8 cellular contexts compared by ENCODE assay signal in genomic region chr1:27367160-27367650, GRCh38. TPM values are rescaled to one million over a fixed set of nuclear protein-coding genes. Genes with fewer than 3 reads are reported as not detected.
DNase-seq lines count a peak whose midpoint lies in the region; ATAC-seq and TF ChIP-seq lines count a peak whose summit lies in the region.

No MANE protein-coding gene starts in this region.

- H3K27me3 Mint-ChIP-seq in activated naive CD8-positive, alpha-beta T cell treated with anti-CD3 and anti-CD28 coated beads, Interleukin-2, amount 50 U/mL, for 24 hours, result no peaks in the 10 kb centered on the region
- no peaks in the 10 kb centered on the region for H3K27me3 Mint-ChIP-seq in stimulated activated memory B cell treated with anti-CD40 and anti-IgM and Interleukin-4, amounts not matched to agents 10 μg/mL and 1 μg/mL and 100 μg/mL, for 72 hours

- in situ Hi-C loops in IMR-90 (cut with MboI; ENCODE audit: low sequenced_read_pairs), result no loop called here

- H3K27ac Mint-ChIP-seq in activated naive CD8-positive, alpha-beta T cell treated with anti-CD3 and anti-CD28 coated beads, Interleukin-2, amount 50 U/mL, for 24 hours, result no peak overlapping the region
- H3K27ac Mint-ChIP-seq in stimulated activated memory B cell treated with anti-CD40 and anti-IgM and Interleukin-4, amounts not matched to agents 10 μg/mL and 1 μg/mL and 100 μg/mL, for 72 hours, result peak overlapping the region; percentile 36

- peaks cover 11% of the 10 kb centered on the region for H3K4me1 ChIP-seq in IMR-90 (ENCODE audit: control insufficient read depth, insufficient read depth, low read length)

- no peak for TF ChIP-seq CTCF in IMR-90 (conservative IDR thresholded peaks at IDR 0.05; ENCODE audit: low read depth, low read length)

- peak overlapping the region; percentile 70; the same call in 1 of the 2 replicates for H4K5ac ChIP-seq in IMR-90 (ENCODE audit: low read depth, low read length)

- dilution Hi-C loops in IMR-90 (cut with HindIII; ENCODE audit: low sequenced_read_pairs, unreplicated experiment), result no loop called here

- no peaks in the 10 kb centered on the region for H3K36me3 Mint-ChIP-seq in activated naive CD8-positive, alpha-beta T cell treated with anti-CD3 and anti-CD28 coated beads, Interleukin-2, amount 50 U/mL, for 24 hours (ENCODE audit: low read depth)
- H3K36me3 Mint-ChIP-seq in stimulated activated memory B cell treated with anti-CD40 and anti-IgM and Interleukin-4, amounts not matched to agents 10 μg/mL and 1 μg/mL and 100 μg/mL, for 72 hours, result no peaks in the 10 kb centered on the region

- H4K91ac ChIP-seq in IMR-90 (ENCODE audit: insufficient read depth, low read depth, low read length), result peak overlapping the region; percentile 79

- POLR2A ChIA-PET in IMR-90 (lab: Charles Lee; ENCODE audit: unreplicated experiment), result interaction anchor here (0.5 kb wide), 1 partner anchor 313 kb away, joined by 5 read pairs; no protein-coding TSS in a partner anchor

- no peaks in the 10 kb centered on the region for H3K27me3 ChIP-seq in IMR-90 (ENCODE audit: control insufficient read depth, insufficient read depth, low read length)

- H3K4me3 ChIP-seq in IMR-90 (ENCODE audit: insufficient read depth, low read depth, low read length) (peak overlapping the region; percentile 77), iPS-18c (ENCODE audit: insufficient read depth, low read depth, low read length) (peak overlapping the region; percentile 67)

- H3K4me2 ChIP-seq in IMR-90 (ENCODE audit: low read depth, low read length), result peak overlapping the region; percentile 98

- peaks cover 16% of the 10 kb centered on the region for H3K36me3 ChIP-seq in IMR-90 (ENCODE audit: control insufficient read depth, insufficient read depth, low read length)

- H2BK120ac ChIP-seq in IMR-90 (ENCODE audit: low read depth, low read length), result no peak overlapping the region

- H3K23ac ChIP-seq in IMR-90 (ENCODE audit: low read depth, low read length), result peak overlapping the region; percentile 86; the same call in 1 of the 2 replicates

- peaks cover 18% of the 10 kb centered on the region for H3K9me1 ChIP-seq in IMR-90 (ENCODE audit: insufficient read depth, low read length)

- H2AK5ac ChIP-seq in IMR-90 (ENCODE audit: low read depth, low read length), result peak overlapping the region; percentile 70

- H3K9ac ChIP-seq in IMR-90 (ENCODE audit: low read depth, low read length), result peak overlapping the region; percentile 93

- peak overlapping the region; percentile 47 for H2BK5ac ChIP-seq in IMR-90 (ENCODE audit: low read depth, low read length, poor library complexity, severe bottlenecking)

- H4K20me1 ChIP-seq in IMR-90 (ENCODE audit: insufficient read depth, low read length), result peaks cover 2% of the 10 kb centered on the region; the same call in 1 of the 2 replicates

- 10% methylated on average over 2 of the region's 8 CpGs; no CpG with 5 or more reads in 1 of the 2 experiments for WGBS in IMR-90 (ENCODE audit: extremely low coverage in 2 of 2, insufficient read length in 1 of 2), 2 experiments

- no peak overlapping the region for H2BK20ac ChIP-seq in IMR-90 (ENCODE audit: low read depth, low read length)

- intact Hi-C loops in IMR-90 (cut with micrococcal nuclease), result loop anchor here (2.0 kb wide), 1 partner anchor 66 kb away; no protein-coding TSS in a partner anchor

- no peaks in the 10 kb centered on the region for H3K9me3 ChIP-seq in IMR-90 (ENCODE audit: control insufficient read depth, insufficient read depth, low read length)
- H3K9me3 ChIP-seq in iPS-18c (ENCODE audit: control insufficient read depth, insufficient read depth, low read length), result no peaks in the 10 kb centered on the region

- peak overlapping the region; percentile 99 for H2AFZ ChIP-seq in IMR-90 (replicated peaks; ENCODE audit: low read length, poor library complexity)

- peaks cover 6 to 24% of the 10 kb centered on the region in 2 experiments; a peak in 3 of 4 replicates for H3K79me1 ChIP-seq in IMR-90 (ENCODE audit: low read depth in 1 of 2, low read length in 2 of 2)

- ATAC-seq in IMR-90 (ENCODE audit: low read depth), result no peak
- ATAC-seq in activated naive CD8-positive, alpha-beta T cell treated with anti-CD3 and anti-CD28 coated beads, Interleukin-2, amount 50 U/mL, for 24 hours, result no peak
- no peak for ATAC-seq in stimulated activated memory B cell treated with anti-CD40 and anti-IgM and Interleukin-4, amounts not matched to agents 10 μg/mL and 1 μg/mL and 100 μg/mL, for 72 hours

- CTCF ChIA-PET in IMR-90 (lab: Yijun Ruan, JAX), result interaction anchor here (0.8 to 2.3 kb wide), 7 partner anchors 10 to 71 kb away, joined by 3 to 9 read pairs (median 6); no protein-coding TSS in a partner anchor

- TF ChIP-seq RAD21 in IMR-90 (IDR thresholded peaks at IDR 0.05; ENCODE audit: low read length), result no peak

- no peak for DNase-seq in IMR-90
- no peak for DNase-seq in activated naive CD8-positive, alpha-beta T cell treated with anti-CD3 and anti-CD28 coated beads, Interleukin-2, amount 50 U/mL, for 24 hours
- no peak for DNase-seq in medulla oblongata (ENCODE audit: extremely low spot score)
- DNase-seq in GM03348 (ENCODE audit: low spot score), result no peak
- no peak for DNase-seq in OCI-M2 (lab: John Stamatoyannopoulos, UW; ENCODE audit: unreplicated experiment)
- no peak for DNase-seq in NCI-H187 (lab: John Stamatoyannopoulos, UW)

- no peak overlapping the region for H2BK15ac ChIP-seq in IMR-90 (ENCODE audit: low read depth, low read length)

- TF ChIP-seq POLR2A in IMR-90 (IDR thresholded peaks at IDR 0.05; ENCODE audit: low read depth, low read length), result no peak

- no peaks in the 10 kb centered on the region for H3K9me3 Mint-ChIP-seq in activated naive CD8-positive, alpha-beta T cell treated with anti-CD3 and anti-CD28 coated beads, Interleukin-2, amount 50 U/mL, for 24 hours
- no peaks in the 10 kb centered on the region for H3K9me3 Mint-ChIP-seq in stimulated activated memory B cell treated with anti-CD40 and anti-IgM and Interleukin-4, amounts not matched to agents 10 μg/mL and 1 μg/mL and 100 μg/mL, for 72 hours

- H2AK9ac ChIP-seq in IMR-90 (replicated peaks; ENCODE audit: low read depth, low read length, poor library complexity), result peak overlapping the region; percentile 83

- peak overlapping the region; percentile 94 for H3K27ac ChIP-seq in IMR-90 (ENCODE audit: insufficient read depth, low read length)

- H4K8ac ChIP-seq in IMR-90 (ENCODE audit: low read depth in 2 of 2, low read length in 2 of 2), result peak overlapping the region; percentile 71 to 93

- BruUV-seq in IMR-90 (replicated peaks; lab: Mats Ljungman, UMichigan), result no TSS peak

- H3K14ac ChIP-seq in IMR-90 (replicated peaks; ENCODE audit: low read depth, low read length), result peak overlapping the region; percentile 74; the same call in 1 of the 2 replicates

- H3K18ac ChIP-seq in IMR-90 (ENCODE audit: low read depth, low read length), result 0 out of 2 replicates have a peak overlapping the region, but pooled peaks have one; percentile 29

- peaks cover 31% of the 10 kb centered on the region for H3K4me1 Mint-ChIP-seq in activated naive CD8-positive, alpha-beta T cell treated with anti-CD3 and anti-CD28 coated beads, Interleukin-2, amount 50 U/mL, for 24 hours
- peaks cover 62% of the 10 kb centered on the region for H3K4me1 Mint-ChIP-seq in stimulated activated memory B cell treated with anti-CD40 and anti-IgM and Interleukin-4, amounts not matched to agents 10 μg/mL and 1 μg/mL and 100 μg/mL, for 72 hours

- peak overlapping the region; percentile 89 for H3K4ac ChIP-seq in IMR-90 (ENCODE audit: low read depth, low read length)

- peak overlapping the region; percentile 79; the same call in 1 of the 2 replicates for H3K56ac ChIP-seq in IMR-90 (ENCODE audit: extremely low read depth, insufficient read depth, low read length)

- H3K4me3 Mint-ChIP-seq in activated naive CD8-positive, alpha-beta T cell treated with anti-CD3 and anti-CD28 coated beads, Interleukin-2, amount 50 U/mL, for 24 hours, result peak overlapping the region; percentile 54
- peak overlapping the region; percentile 78 for H3K4me3 Mint-ChIP-seq in stimulated activated memory B cell treated with anti-CD40 and anti-IgM and Interleukin-4, amounts not matched to agents 10 μg/mL and 1 μg/mL and 100 μg/mL, for 72 hours

TF ChIP-seq in IMR-90, 13 proteins besides CTCF, POLR2A, EP300 and RAD21 (continues in another document):
- TF ChIP-seq MAZ (IDR thresholded peaks at IDR 0.05; ENCODE audit: borderline replicate concordance, low read depth, low read length) (no peak), CHD1 (IDR thresholded peaks at IDR 0.05; ENCODE audit: low read depth, low read length) (no peak), RFX5 (IDR thresholded peaks at IDR 0.05; ENCODE audit: low read depth, low read length) (no peak), BHLHE40 (IDR thresholded peaks at IDR 0.05; ENCODE audit: low read depth, low read length) (no peak)
- TF ChIP-seq, protein P1, sequence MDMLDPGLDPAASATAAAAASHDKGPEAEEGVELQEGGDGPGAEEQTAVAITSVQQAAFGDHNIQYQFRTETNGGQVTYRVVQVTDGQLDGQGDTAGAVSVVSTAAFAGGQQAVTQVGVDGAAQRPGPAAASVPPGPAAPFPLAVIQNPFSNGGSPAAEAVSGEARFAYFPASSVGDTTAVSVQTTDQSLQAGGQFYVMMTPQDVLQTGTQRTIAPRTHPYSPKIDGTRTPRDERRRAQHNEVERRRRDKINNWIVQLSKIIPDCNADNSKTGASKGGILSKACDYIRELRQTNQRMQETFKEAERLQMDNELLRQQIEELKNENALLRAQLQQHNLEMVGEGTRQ (IDR thresholded peaks at IDR 0.05; ENCODE audit: low read depth, low read length), result no peak

RNA-seq across cellular contexts. Expression of gene MAP3K6, which starts 0.4 kb away (rescaled TPM):
- 4.8 and 5.3 TPM in 2 replicates for total RNA-seq in IMR-90 (2012; rRNA removed)
- 15.9 and 17.3 TPM in 2 replicates for polyA plus RNA-seq in IMR-90 (2012; rRNA removed)
- polyA plus RNA-seq in IMR-90 (2012; cell fraction: cytosol; rRNA removed), result 6.7 and 10.6 TPM in 2 replicates
- 53.8 and 151 TPM in 2 replicates for polyA plus RNA-seq in IMR-90 (2012; cell fraction: nucleus; rRNA removed; ENCODE audit: low replicate concordance)

RNA-seq across cellular contexts. Expression of gene FCN3, which starts 7.4 kb away (rescaled TPM):
- total RNA-seq in IMR-90 (2012; rRNA removed), result not detected in 2 replicates
- not detected in 2 replicates for polyA plus RNA-seq in IMR-90 (2012; rRNA removed)
- not detected in 2 replicates for polyA plus RNA-seq in IMR-90 (2012; cell fraction: cytosol; rRNA removed)
- not detected in 2 replicates for polyA plus RNA-seq in IMR-90 (2012; cell fraction: nucleus; rRNA removed; ENCODE audit: low replicate concordance)

RNA-seq across cellular contexts. Expression of gene CD164L2, which starts 15.9 kb away (rescaled TPM):
- total RNA-seq in IMR-90 (2012; rRNA removed), result not detected in 2 replicates
- not detected in 2 replicates for polyA plus RNA-seq in IMR-90 (2012; rRNA removed)
- polyA plus RNA-seq in IMR-90 (2012; cell fraction: cytosol; rRNA removed), result not detected in 2 replicates
- polyA plus RNA-seq in IMR-90 (2012; cell fraction: nucleus; rRNA removed; ENCODE audit: low replicate concordance), result 0.04 TPM in 1 of 2 replicates, not detected in the other

RNA-seq across cellular contexts. Expression of gene GPR3, which starts 25.2 kb away (rescaled TPM):
- 0.72 and 0.83 TPM in 2 replicates for total RNA-seq in IMR-90 (2012; rRNA removed)
- 4.8 and 5.4 TPM in 2 replicates for polyA plus RNA-seq in IMR-90 (2012; rRNA removed)
- polyA plus RNA-seq in IMR-90 (2012; cell fraction: cytosol; rRNA removed), result 3.3 and 6.1 TPM in 2 replicates
- 5.4 and 6.0 TPM in 2 replicates for polyA plus RNA-seq in IMR-90 (2012; cell fraction: nucleus; rRNA removed; ENCODE audit: low replicate concordance)

RNA-seq across cellular contexts. Expression of gene SYTL1, which starts 25.4 kb away (rescaled TPM):
- 0.18 and 0.28 TPM in 2 replicates for total RNA-seq in IMR-90 (2012; rRNA removed)
- 1.0 and 1.3 TPM in 2 replicates for polyA plus RNA-seq in IMR-90 (2012; rRNA removed)
- polyA plus RNA-seq in IMR-90 (2012; cell fraction: cytosol; rRNA removed), result 0.24 and 1.0 TPM in 2 replicates
- 9.3 and 16.4 TPM in 2 replicates for polyA plus RNA-seq in IMR-90 (2012; cell fraction: nucleus; rRNA removed; ENCODE audit: low replicate concordance)
